Comparison of ENCODE assay signal across 10 cellular contexts in the genomic region with DNA sequence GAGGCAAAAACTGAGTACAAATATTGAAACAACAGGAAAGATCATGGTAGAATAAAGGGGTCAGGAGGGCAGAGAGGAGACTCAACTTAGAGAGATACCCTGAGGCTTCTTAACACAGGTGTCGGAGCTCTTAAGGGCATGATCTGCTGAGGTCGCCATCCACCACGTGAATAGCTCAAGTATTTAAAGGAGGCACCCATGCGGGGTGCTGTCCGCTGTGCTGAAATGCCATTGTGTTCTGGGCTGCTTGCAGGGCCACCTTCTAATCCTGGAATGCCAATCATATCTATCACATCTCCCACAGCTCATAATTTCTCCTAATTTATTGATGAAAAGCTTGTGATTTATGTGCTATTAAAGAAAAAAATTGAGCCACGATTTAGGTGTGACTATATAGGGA.
DNase-seq lines count a peak whose midpoint lies in the region; ATAC-seq, FAIRE-seq and TF ChIP-seq lines count a peak whose summit lies in the region.
"Had no signal": no experiment of that assay in that cellular context is flagged by ENCODE, and none has a peak within 500 bp of the region (broad histone marks: within the 10 kb centered on the region; RNA-seq: fewer than 3 reads in every experiment).

No MANE protein-coding gene starts in this region.

- no peak overlapping the region for H2BK120ac ChIP-seq in H1 (replicated peaks; ENCODE audit: low read depth, low read length)

- H3K9me3 ChIP-seq in H1 (ENCODE audit: insufficient read depth in 2 of 2, low read depth in 1 of 2, low read length in 1 of 2) = no peaks in the 10 kb centered on the region

- H4K20me1 ChIP-seq in H1 (replicated peaks in 1 of 2; ENCODE audit: control insufficient read depth in 1 of 2, insufficient read depth in 2 of 2, low read length in 2 of 2) = no peaks in the 10 kb centered on the region

- H3K4me3 Mint-ChIP-seq in activated naive CD4-positive, alpha-beta T cell treated with anti-CD3 and anti-CD28 coated beads for 36 hours = no peak overlapping the region
- H3K4me3 Mint-ChIP-seq in progenitor cell of endocrine pancreas (ENCODE audit: low read depth) = no peak overlapping the region
- H3K4me3 Mint-ChIP-seq in chondrocyte (ENCODE audit: unreplicated experiment) = no peak overlapping the region

- no peak overlapping the region for H3K9ac ChIP-seq in H1 (replicated peaks in 1 of 4; ENCODE audit: extremely low read depth in 1 of 4, low read depth in 3 of 4, low read length in 3 of 4)

- no peak overlapping the region for H3K18ac ChIP-seq in H1 (ENCODE audit: extremely low read depth, low read length)

- TF ChIP-seq POLR2A in H1 (IDR thresholded peaks at IDR 0.05; ENCODE audit: control extremely low read depth in 1 of 2, low read depth in 2 of 2, low read length in 2 of 2) = no peak

- no peak overlapping the region for H3K56ac ChIP-seq in H1 (replicated peaks; ENCODE audit: insufficient read length, low read depth, low read length)

- no peaks in the 10 kb centered on the region for H3K79me2 ChIP-seq in H1 (ENCODE audit: control insufficient read depth in 1 of 2, insufficient read depth in 2 of 2, low read length in 2 of 2)

- H2AK5ac ChIP-seq in H1 (ENCODE audit: low read depth, low read length) = no peak overlapping the region

- 0 out of 4 replicates have a peak, but pooled peaks of 1 of the 3 experiments have one; percentile 6 for TF ChIP-seq CTCF in H1 (IDR thresholded peaks at IDR 0.05; ENCODE audit: control extremely low read depth in 1 of 3, insufficient read depth in 1 of 3, low read depth in 1 of 3, low read length in 3 of 3)
- TF ChIP-seq CTCF in progenitor cell of endocrine pancreas (IDR thresholded peaks at IDR 0.05; ENCODE audit: unreplicated experiment) = no peak
- TF ChIP-seq CTCF in chondrocyte (IDR thresholded peaks at IDR 0.05) = no peak

- CTCF ChIA-PET in activated naive CD4-positive, alpha-beta T cell treated with anti-CD3 and anti-CD28 coated beads for 36 hours (lab: Charles Lee) = interaction anchor here (0.8 to 1.4 kb wide), 4 partner anchors 57 to 108 kb away, joined by 3 to 4 read pairs (median 3); no protein-coding TSS in a partner anchor
- CTCF ChIA-PET in H1 (lab: Charles Lee; ENCODE audit: partially characterized antibody) = interaction anchor here (0.8 to 2.8 kb wide), 9 partner anchors 16 to 91 kb away, joined by 3 to 18 read pairs (median 3); no protein-coding TSS in a partner anchor

- H2BK12ac ChIP-seq in H1 (ENCODE audit: low read depth, low read length) = no peak overlapping the region

- H3K36me3 Mint-ChIP-seq in activated naive CD4-positive, alpha-beta T cell treated with anti-CD3 and anti-CD28 coated beads for 36 hours (ENCODE audit: low read depth) = no peaks in the 10 kb centered on the region
- H3K36me3 Mint-ChIP-seq in progenitor cell of endocrine pancreas (ENCODE audit: insufficient read depth) (no peaks in the 10 kb centered on the region), chondrocyte (ENCODE audit: low read depth) (no peaks in the 10 kb centered on the region)

- no peak overlapping the region for H3K27ac ChIP-seq in H1 (ENCODE audit: low read depth, low read length)
- H3K27ac ChIP-seq: epithelial cell of prostate, HL-60 had no signal

- 16% methylated on average over 6 of the region's 6 CpGs; no CpG with 5 or more reads in 1 of the 2 experiments for WGBS in H1 (ENCODE audit: extremely low coverage in 1 of 2, insufficient coverage in 1 of 2, insufficient read length in 1 of 2, insufficient replicate concordance in 2 of 2, low coverage in 1 of 2, low lambda C conversion rate in 2 of 2, missing lambda C conversion rate in 1 of 2), 2 experiments

- no peak overlapping the region for H3K4me2 ChIP-seq in H1 (ENCODE audit: insufficient read depth in 1 of 2, low read depth in 2 of 2, low read length in 2 of 2)

- DNase-seq in activated naive CD4-positive, alpha-beta T cell treated with anti-CD3 and anti-CD28 coated beads for 36 hours = peak; percentile 61
- DNase-seq in activated naive CD4-positive, alpha-beta T cell treated with anti-CD3 and anti-CD28 coated beads, Interleukin-2, amount 50 U/mL, for 16 hours = no peak
- DNase-seq in MV-4-11 (lab: John Stamatoyannopoulos, UW) = peak; percentile 24
- peak; percentile 44 to 73 for DNase-seq in H1 (ENCODE audit: low read depth in 1 of 2, low spot score in 2 of 2)
- peak; percentile 55 for DNase-seq in progenitor cell of endocrine pancreas (ENCODE audit: low spot score, unreplicated experiment)
- DNase-seq in chondrocyte (ENCODE audit: low spot score) = no peak

- no peak overlapping the region for H4K91ac ChIP-seq in H1 (replicated peaks; ENCODE audit: insufficient read length, low read length)

- no peak overlapping the region for H3K14ac ChIP-seq in H1 (ENCODE audit: insufficient read length)

- H3K4ac ChIP-seq in H1 (replicated peaks; ENCODE audit: insufficient read length, low read depth, low read length) = no peak overlapping the region

- H3K27me3 ChIP-seq in H1 (replicated peaks in 1 of 4; ENCODE audit: control insufficient read depth in 3 of 4, extremely low read depth in 1 of 4, insufficient read depth in 3 of 4, low read length in 3 of 4) = peaks cover 0 to 3% (median 0%) of the 10 kb centered on the region in 4 experiments; a peak in 2 of 7 replicates

- H2BK20ac ChIP-seq in H1 (ENCODE audit: low read length) = no peak overlapping the region

- no peak overlapping the region for H3K27ac Mint-ChIP-seq in activated naive CD4-positive, alpha-beta T cell treated with anti-CD3 and anti-CD28 coated beads for 36 hours
- H3K27ac Mint-ChIP-seq in progenitor cell of endocrine pancreas (no peak overlapping the region), chondrocyte (ENCODE audit: unreplicated experiment) (no peak overlapping the region)

- FAIRE-seq in H1 (lab: Jason Lieb, UNC) = peak; percentile 80

- H3K36me3 ChIP-seq in H1 (ENCODE audit: control insufficient read depth in 2 of 4, insufficient read depth in 4 of 4, low read length in 3 of 4) = no peaks in the 10 kb centered on the region

- no peak overlapping the region for H4K5ac ChIP-seq in H1 (ENCODE audit: insufficient read length, low read depth, low read length)

- H3K79me1 ChIP-seq in H1 (ENCODE audit: low read depth, low read length) = no peaks in the 10 kb centered on the region

- no peaks in the 10 kb centered on the region for H3K23me2 ChIP-seq in H1 (ENCODE audit: low read depth, low read length)

- no peaks in the 10 kb centered on the region for H3K4me1 ChIP-seq in H1 (replicated peaks in 1 of 4; ENCODE audit: control insufficient read depth in 3 of 4, insufficient read depth in 4 of 4, low read length in 3 of 4)

- intact Hi-C loops in activated naive CD4-positive, alpha-beta T cell treated with anti-CD3 and anti-CD28 coated beads for 36 hours (cut with micrococcal nuclease) = loop anchor here (1.0 to 2.0 kb wide), 2 partner anchors 71 to 101 kb away; no protein-coding TSS in a partner anchor

- H3K27me3 Mint-ChIP-seq in activated naive CD4-positive, alpha-beta T cell treated with anti-CD3 and anti-CD28 coated beads for 36 hours (ENCODE audit: low read depth) = peaks cover 21% of the 10 kb centered on the region
- H3K27me3 Mint-ChIP-seq in progenitor cell of endocrine pancreas (peaks cover 23% of the 10 kb centered on the region), chondrocyte (ENCODE audit: low read depth) (peaks cover 37% of the 10 kb centered on the region)

- no peaks in the 10 kb centered on the region for H3K9me3 Mint-ChIP-seq in activated naive CD4-positive, alpha-beta T cell treated with anti-CD3 and anti-CD28 coated beads for 36 hours
- no peaks in the 10 kb centered on the region for H3K9me3 Mint-ChIP-seq in progenitor cell of endocrine pancreas (ENCODE audit: low read depth)
- H3K9me3 Mint-ChIP-seq in chondrocyte (ENCODE audit: low read depth) = peaks cover 4% of the 10 kb centered on the region

- no peaks in the 10 kb centered on the region for H3K4me1 Mint-ChIP-seq in activated naive CD4-positive, alpha-beta T cell treated with anti-CD3 and anti-CD28 coated beads for 36 hours (ENCODE audit: low read depth)
- no peaks in the 10 kb centered on the region for H3K4me1 Mint-ChIP-seq in progenitor cell of endocrine pancreas (ENCODE audit: low read depth)
- no peaks in the 10 kb centered on the region for H3K4me1 Mint-ChIP-seq in chondrocyte (ENCODE audit: low read depth)

- no peak overlapping the region for H3K4me3 ChIP-seq in H1 (ENCODE audit: extremely low read depth in 1 of 4, insufficient read depth in 2 of 4, low read depth in 3 of 4, low read length in 4 of 4)

- peak; percentile 50 to 53 for TF ChIP-seq RAD21 in H1 (IDR thresholded peaks at IDR 0.05 in 1 of 2, conservative IDR thresholded peaks at IDR 0.05 in 1 of 2; ENCODE audit: low read depth in 2 of 2, low read length in 2 of 2)

- H2BK15ac ChIP-seq in H1 (ENCODE audit: low read length) = no peak overlapping the region

- no peak for TF ChIP-seq EP300 in H1 (IDR thresholded peaks at IDR 0.05; ENCODE audit: borderline replicate concordance in 1 of 2, low read depth in 2 of 2, low read length in 2 of 2)

- H3K23ac ChIP-seq in H1 (ENCODE audit: insufficient read length) = no peak overlapping the region

- POLR2A ChIA-PET in H1 (lab: Charles Lee; ENCODE audit: partially characterized antibody) = interaction anchor here (0.6 to 1.0 kb wide), 2 partner anchors 9 to 32 kb away, joined by 4 to 5 read pairs; no protein-coding TSS in a partner anchor

- no peak overlapping the region for H2BK5ac ChIP-seq in H1 (ENCODE audit: low read depth, low read length)

- no peak overlapping the region for H2AFZ ChIP-seq in H1 (ENCODE audit: low read length)

- no peak overlapping the region for H4K8ac ChIP-seq in H1 (ENCODE audit: extremely low read depth, insufficient read depth, low read length)

- no peak for ATAC-seq in HG02870 (IDR thresholded peaks at IDR 0.05; ENCODE audit: unreplicated experiment)
- ATAC-seq in HG02938 (IDR thresholded peaks at IDR 0.05; ENCODE audit: unreplicated experiment) = no peak

TF ChIP-seq in H1, 55 proteins besides CTCF, POLR2A, EP300 and RAD21 (continues in another document):
- TF ChIP-seq TEAD4 (IDR thresholded peaks at IDR 0.05; ENCODE audit: low read depth, low read length) = peak; percentile 75; the same call in 1 of the 2 replicates
- TF ChIP-seq SIN3A (conservative IDR thresholded peaks at IDR 0.05 in 1 of 2, IDR thresholded peaks at IDR 0.05 in 1 of 2; ENCODE audit: low read depth in 1 of 2, low read length in 2 of 2) = peak; percentile 92 to 95; a peak in 3 of 4 replicates
- TF ChIP-seq, protein P1, sequence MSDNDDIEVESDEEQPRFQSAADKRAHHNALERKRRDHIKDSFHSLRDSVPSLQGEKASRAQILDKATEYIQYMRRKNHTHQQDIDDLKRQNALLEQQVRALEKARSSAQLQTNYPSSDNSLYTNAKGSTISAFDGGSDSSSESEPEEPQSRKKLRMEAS (IDR thresholded peaks at IDR 0.05) = peak; percentile 86
- no peak for TF ChIP-seq NANOG (IDR thresholded peaks at IDR 0.05; ENCODE audit: insufficient read depth, low read depth, low read length, poor library complexity, severe bottlenecking)
- TF ChIP-seq SAP30 (IDR thresholded peaks at IDR 0.05; ENCODE audit: insufficient read depth, insufficient replicate concordance, low read length) = no peak
- TF ChIP-seq CHD1 (IDR thresholded peaks at IDR 0.05; ENCODE audit: low read depth, low read length) = no peak
- TF ChIP-seq GTF2F1 (IDR thresholded peaks at IDR 0.05; ENCODE audit: borderline replicate concordance, low read depth, low read length) = no peak
- peak; percentile 58; the same call in 1 of the 2 replicates for TF ChIP-seq YY1 (IDR thresholded peaks at IDR 0.05; ENCODE audit: low read depth, low read length)

Comparison
In these comparisons a context has a peak if more than half of its experiments do, and no peak if none do; other contexts are left out.
1. DNase-seq: peak in activated naive CD4-positive, alpha-beta T cell treated with anti-CD3 and anti-CD28 coated beads for 36 hours (single experiment), MV-4-11 (single experiment), H1 (2 of 2) and progenitor cell of endocrine pancreas (single experiment); none in activated naive CD4-positive, alpha-beta T cell treated with anti-CD3 and anti-CD28 coated beads, Interleukin-2, amount 50 U/mL, for 16 hours (single experiment) and chondrocyte (single experiment).